9 cellular contexts compared by ENCODE assay signal in the genomic region with DNA sequence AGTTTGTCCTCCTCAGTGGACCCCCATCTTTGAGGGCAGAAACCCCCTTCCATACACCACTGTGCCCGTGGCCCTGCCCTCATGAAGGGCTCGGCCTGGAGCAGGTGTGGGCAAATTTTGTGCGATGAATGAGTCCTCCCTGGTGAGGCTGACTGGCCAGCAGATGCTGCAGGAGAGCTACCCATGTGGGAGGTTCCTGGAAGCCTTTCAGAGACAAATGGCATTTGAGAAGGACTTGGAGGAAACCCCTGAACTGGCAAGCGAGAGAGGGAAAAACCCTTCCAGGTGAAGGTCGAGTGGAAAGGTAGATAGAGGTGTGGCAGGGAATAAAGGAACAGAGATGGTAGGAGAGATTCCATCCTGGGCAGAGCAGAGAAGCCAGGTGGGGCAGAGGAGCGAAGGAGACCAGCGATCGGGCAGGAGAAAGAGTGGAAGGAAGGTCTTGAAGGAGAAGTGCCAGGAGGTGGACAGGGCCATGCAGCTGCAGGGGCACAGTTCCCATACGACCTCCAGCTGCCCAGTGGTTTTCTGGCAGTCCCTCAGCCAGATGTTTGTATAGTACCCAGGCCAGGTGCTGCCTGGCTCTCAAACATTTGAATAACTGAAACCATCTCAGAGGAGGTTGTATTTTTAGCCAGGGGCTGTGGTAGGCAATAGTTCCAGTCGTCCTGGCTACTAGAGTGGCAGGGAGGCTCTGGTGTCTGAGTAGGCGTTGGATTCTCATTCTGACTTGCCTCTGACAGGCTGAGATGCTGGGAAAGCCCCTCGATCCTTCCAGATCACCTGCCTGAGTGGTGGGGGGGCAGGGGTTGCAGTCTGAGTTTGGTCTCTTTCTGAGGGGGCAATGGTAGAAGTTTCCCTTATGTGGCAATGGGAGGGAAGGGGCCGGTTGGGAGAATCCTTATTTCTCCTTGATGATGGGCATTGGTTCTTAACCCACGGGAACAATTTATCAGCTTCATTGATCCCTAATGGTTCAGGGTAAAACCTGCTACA. TPM values are rescaled to one million over a fixed set of nuclear protein-coding genes. Genes with fewer than 3 reads are reported as not detected.
DNase-seq lines count a peak whose midpoint lies in the region; ATAC-seq and TF ChIP-seq lines count a peak whose summit lies in the region.
"Had no signal": no experiment of that assay in that cellular context is flagged by ENCODE, and none has a peak within 500 bp of the region (broad histone marks: within the 10 kb centered on the region; RNA-seq: fewer than 3 reads in every experiment).

No MANE protein-coding gene starts in this region.

- peaks cover 81% of the 10 kb centered on the region for H3K36me3 ChIP-seq in MG63

- POLR2A ChIA-PET in naive thymus-derived CD8-positive, alpha-beta T cell (lab: Charles Lee) = no interaction called here

- peak; percentile 95 for ATAC-seq in HG02970 (IDR thresholded peaks at IDR 0.05; ENCODE audit: low FRiP score, unreplicated experiment)
- ATAC-seq in naive thymus-derived CD8-positive, alpha-beta T cell = no peak

- H3K4me3 ChIP-seq in GM08714 (ENCODE audit: low read length) = peak overlapping the region; percentile 11; the same call in 1 of the 2 replicates
- H3K4me3 ChIP-seq in MG63 = no peak overlapping the region

- no peaks in the 10 kb centered on the region for H3K27me3 ChIP-seq in MG63

- H3K27me3 Mint-ChIP-seq in naive thymus-derived CD8-positive, alpha-beta T cell = peaks cover 2 to 11% (median 8%) of the 10 kb centered on the region in 5 donors

- peak in 2 of 3 experiments; percentile 24 to 31 for DNase-seq in activated CD8-positive, alpha-beta memory T cell treated with anti-CD3 and anti-CD28 coated beads for 48 hours (ENCODE audit: low read depth in 2 of 3, low spot score in 2 of 3)
- DNase-seq in naive thymus-derived CD8-positive, alpha-beta T cell = no peak
- DNase-seq in ACHN (no peak), MG63 (no peak), GM03348 (ENCODE audit: low spot score) (no peak)

- H3K27ac Mint-ChIP-seq in naive thymus-derived CD8-positive, alpha-beta T cell = peak overlapping the region in 1 of 10 donors; percentile 45
- H3K27ac Mint-ChIP-seq: brain had no signal

- H3K4me3 Mint-ChIP-seq in naive thymus-derived CD8-positive, alpha-beta T cell = no peak overlapping the region
- H3K4me3 Mint-ChIP-seq: brain had no signal

- H3K4me1 Mint-ChIP-seq in naive thymus-derived CD8-positive, alpha-beta T cell = no peaks in the 10 kb centered on the region

- H3K9me3 ChIP-seq in MG63 = no peaks in the 10 kb centered on the region

- no peaks in the 10 kb centered on the region for H3K9me3 Mint-ChIP-seq in naive thymus-derived CD8-positive, alpha-beta T cell

- in situ Hi-C loops in ACHN (cut with HindIII; ENCODE audit: low pct_ligation_motif_present, low pct_unique_long_range_greater_than_20kb, low sequenced_read_pairs) = no loop called here

- H3K36me3 Mint-ChIP-seq in naive thymus-derived CD8-positive, alpha-beta T cell = no peaks in the 10 kb centered on the region

- peak; percentile 47 for TF ChIP-seq POLR2A in GM19099 (IDR thresholded peaks at IDR 0.05; ENCODE audit: extremely low read depth, insufficient read length, low read depth)

RNA-seq across cellular contexts. Expression of a gene that starts 40.1 kb away (rescaled TPM):
- 10 to 100 TPM; 36.5 to 38.8 TPM for total RNA-seq in naive thymus-derived CD8-positive, alpha-beta T cell
- polyA plus RNA-seq in naive thymus-derived CD8-positive, alpha-beta T cell = 10 to 100 TPM; 12.1 to 24.5 (median 16.6) TPM
- total RNA-seq in MG63 (2014; rRNA removed; shearing (Covaris generic); ENCODE audit: low replicate concordance) = 9.1 and 11.9 TPM in 2 replicates

Comparison
In these comparisons a context has a peak if more than half of its experiments do, and no peak if none do; other contexts are left out.
1. DNase-seq: peak in activated CD8-positive, alpha-beta memory T cell treated with anti-CD3 and anti-CD28 coated beads for 48 hours (2 of 3); none in naive thymus-derived CD8-positive, alpha-beta T cell (0 of 10), ACHN (single experiment), MG63 (single experiment) and GM03348 (single experiment).